In genomic region chr4:142322996-142323395, GRCh38 we compare ENCODE assay signal across 22 cellular contexts.
"Had no signal": no experiment of that assay in that cellular context is flagged by ENCODE, and none has a peak within 500 bp of the region (broad histone marks: within the 10 kb centered on the region; RNA-seq: fewer than 3 reads in every experiment).

No MANE protein-coding gene starts in this region.

- H3K9ac ChIP-seq: parathyroid adenoma had no signal

- H3K79me2 ChIP-seq: parathyroid adenoma had no signal

- H3K4me1 ChIP-seq: esophagus muscularis mucosa, parathyroid adenoma, right lobe of liver, stomach, thyroid gland, vagina had no signal

- H2AFZ ChIP-seq: parathyroid adenoma had no signal

- H3K9me3 ChIP-seq: esophagus muscularis mucosa, neutrophil, right lobe of liver, thyroid gland, vagina had no signal

- H3K4me2 ChIP-seq: smooth muscle cell had no signal

- DNase-seq: dermis blood vessel endothelial cell; effector memory CD4-positive, alpha-beta T cell; kidney; naive B cell; right lobe of liver; stimulated activated CD4-positive, alpha-beta T cell treated with anti-CD3 and anti-CD28 coated beads, Interleukin-12 subunit alpha, Interleukin-12 subunit beta, amount 100 ng/mL, for 4 hours; stimulated activated CD4-positive, alpha-beta T cell treated with anti-CD3 and anti-CD28 coated beads, Interleukin-1b, Interleukin-23, amount 100 ng/mL, for 48 hours; stimulated activated CD4-positive, alpha-beta T cell treated with anti-CD3 and anti-CD28 coated beads, Interleukin-4, amount 100 ng/mL, for 1 hour; stimulated activated CD8-positive, alpha-beta memory T cell treated with anti-CD3 and anti-CD28 coated beads, Interleukin-4, amount 100 ng/mL, for 48 hours; stimulated activated naive CD4-positive, alpha-beta T cell; stomach; thyroid gland; trophoblast cell had no signal

- H3K27ac ChIP-seq: coronary artery, esophagus muscularis mucosa, neutrophil, parathyroid adenoma, right lobe of liver, stomach, thyroid gland, vagina had no signal

- H3K36me3 ChIP-seq: esophagus muscularis mucosa, neutrophil, right lobe of liver, stomach, thyroid gland, vagina had no signal

- H3K27me3 ChIP-seq: esophagus muscularis mucosa, neutrophil, right lobe of liver, stomach, thyroid gland, vagina had no signal

- H3K4me3 ChIP-seq: coronary artery, esophagus muscularis mucosa, lung, right lobe of liver, smooth muscle cell, stomach, thyroid gland, vagina had no signal

- FAIRE-seq: endothelial cell of umbilical vein, frontal cortex, kidney had no signal
